In genomic region chr12:49903700-49904423, GRCh38 we compare ENCODE assay signal across 9 cellular contexts. TPM values are rescaled to one million over a fixed set of nuclear protein-coding genes. Genes with fewer than 3 reads are reported as not detected.
A peak's percentile ranks its signal among the peaks of the same experiment; 100 is the strongest.
DNase-seq lines count a peak whose midpoint lies in the region; ATAC-seq and TF ChIP-seq lines count a peak whose summit lies in the region.
"Had no signal": no experiment of that assay in that cellular context is flagged by ENCODE, and none has a peak within 500 bp of the region (broad histone marks: within the 10 kb centered on the region; RNA-seq: fewer than 3 reads in every experiment).

Gene FAIM2, minus strand, starts transcription at chr12:49903900. Its CDS starts 108 bp downstream, at chr12:49903792.

- H3K27me3 Mint-ChIP-seq in HFFc6 (ENCODE audit: insufficient read depth) (peaks cover 41% of the 10 kb centered on the region), T-cell (peaks cover 7 to 21% of the 10 kb centered on the region in 2 donors)

- H3K9me3 ChIP-seq in iPS-20b (ENCODE audit: insufficient read depth, low read depth, low read length) = no peaks in the 10 kb centered on the region

- peak within 1 kb of the TSS; percentile 62 for H3K4me3 Mint-ChIP-seq in HFFc6
- H3K4me3 Mint-ChIP-seq in T-cell = peak within 1 kb of the TSS; percentile 59 to 77 (median 77)

- no peak within 1 kb of the TSS for H3K27ac ChIP-seq in iPS-20b (ENCODE audit: low read length)

- peak within 1 kb of the TSS; percentile 21 for H3K9ac ChIP-seq in iPS-20b (ENCODE audit: low read depth, low read length)

- H3K36me3 ChIP-seq in iPS-20b (ENCODE audit: insufficient read depth, low read depth, low read length) = no peaks in the 10 kb centered on the region

- in situ Hi-C loops in astrocyte of the spinal cord (cut with HindIII; ENCODE audit: low sequenced_read_pairs) = no loop called here

- CTCF ChIA-PET in T-cell (lab: Charles Lee) = interaction anchor here in 1 of 2 donors (0.6 kb wide), 1 partner anchor 92 kb away, joined by 6 read pairs; no protein-coding TSS in a partner anchor

- no peak for DNase-seq in HFFc6
- DNase-seq in T-cell = peak in 30 of 34 experiments; percentile 9 to 52 (median 37)
- peak; percentile 28 for DNase-seq in astrocyte of the spinal cord (ENCODE audit: low read depth, low spot score)
- peak; percentile 30 to 34 for DNase-seq in stimulated activated CD4-positive, alpha-beta T cell treated with anti-CD3 and anti-CD28 coated beads, Interleukin-1b, Interleukin-23, amount 100 ng/mL, for 4 hours (ENCODE audit: low read depth in 2 of 2)
- no peak for DNase-seq in HUDEP-2 (lab: John Stamatoyannopoulos, UW; ENCODE audit: unreplicated experiment in 76 of 76)

- H3K27me3 ChIP-seq in iPS-20b (ENCODE audit: insufficient read depth, low read length) = peaks cover 29% of the 10 kb centered on the region

- H3K4me1 Mint-ChIP-seq in HFFc6 (ENCODE audit: low read depth) (peaks cover 7% of the 10 kb centered on the region), T-cell (peaks cover 9 to 15% (median 12%) of the 10 kb centered on the region in 3 donors)

- H3K27ac Mint-ChIP-seq in HFFc6 (no peak within 1 kb of the TSS), T-cell (no peak within 1 kb of the TSS)

- ATAC-seq in T-cell (replicated peaks in 1 of 4) = peak; percentile 74 to 90 (median 85)
- no peak for ATAC-seq in GM18873 (IDR thresholded peaks at IDR 0.05; ENCODE audit: low FRiP score, unreplicated experiment)
- no peak for ATAC-seq in HG03097 (IDR thresholded peaks at IDR 0.05; ENCODE audit: low FRiP score, unreplicated experiment)

- POLR2A ChIA-PET in T-cell (lab: Charles Lee) = no interaction called here

- H3K36me3 Mint-ChIP-seq in HFFc6 (ENCODE audit: low read depth) = no peaks in the 10 kb centered on the region
- H3K36me3 Mint-ChIP-seq in T-cell = no peaks in the 10 kb centered on the region

- H3K4me3 ChIP-seq in astrocyte of the spinal cord (ENCODE audit: low read depth, low read length) = peak within 1 kb of the TSS; percentile 15
- peak within 1 kb of the TSS; percentile 57; the same call in 1 of the 2 replicates for H3K4me3 ChIP-seq in iPS-20b (ENCODE audit: low read length)

- no peaks in the 10 kb centered on the region for H3K9me3 Mint-ChIP-seq in HFFc6
- no peaks in the 10 kb centered on the region for H3K9me3 Mint-ChIP-seq in T-cell

- TF ChIP-seq CTCF in HFFc6 (IDR thresholded peaks at IDR 0.05) (no peak), astrocyte of the spinal cord (IDR thresholded peaks at IDR 0.05; ENCODE audit: low read depth, low read length) (no peak)

- H3K4me1 ChIP-seq in iPS-20b (ENCODE audit: insufficient read depth, low read length) = peaks cover 3% of the 10 kb centered on the region; the same call in 1 of the 2 replicates

RNA-seq across cellular contexts. Expression of gene FAIM2, which starts in this region (rescaled TPM):
- 1 to 10 TPM in 4 of 6 experiments, under 1 TPM in 2; 0.24 to 1.1 (median 1.1) TPM for total RNA-seq in HFFc6 (2021; fragmentation: NEBNext Ultra II Directional; extraction: Animal tissue kit (Norgen Biotek cat#: 25700))
- total RNA-seq in T-cell = under 1 TPM in 2 of 5 donors, not detected in 3; 0.25 to 0.30 TPM
- total RNA-seq: SK-MEL-5 had no signal

Comparison
In these comparisons a context has a peak if more than half of its experiments do, and no peak if none do; other contexts are left out.
1. Peak in DNase-seq and ATAC-seq in T-cell; RNA of the gene not detected or under 1 TPM.
2. DNase-seq: peak in astrocyte of the spinal cord (single experiment) and stimulated activated CD4-positive, alpha-beta T cell treated with anti-CD3 and anti-CD28 coated beads, Interleukin-1b, Interleukin-23, amount 100 ng/mL, for 4 hours (2 of 2); none in HFFc6 (single experiment) and HUDEP-2 (0 of 76).